In the genomic region with DNA sequence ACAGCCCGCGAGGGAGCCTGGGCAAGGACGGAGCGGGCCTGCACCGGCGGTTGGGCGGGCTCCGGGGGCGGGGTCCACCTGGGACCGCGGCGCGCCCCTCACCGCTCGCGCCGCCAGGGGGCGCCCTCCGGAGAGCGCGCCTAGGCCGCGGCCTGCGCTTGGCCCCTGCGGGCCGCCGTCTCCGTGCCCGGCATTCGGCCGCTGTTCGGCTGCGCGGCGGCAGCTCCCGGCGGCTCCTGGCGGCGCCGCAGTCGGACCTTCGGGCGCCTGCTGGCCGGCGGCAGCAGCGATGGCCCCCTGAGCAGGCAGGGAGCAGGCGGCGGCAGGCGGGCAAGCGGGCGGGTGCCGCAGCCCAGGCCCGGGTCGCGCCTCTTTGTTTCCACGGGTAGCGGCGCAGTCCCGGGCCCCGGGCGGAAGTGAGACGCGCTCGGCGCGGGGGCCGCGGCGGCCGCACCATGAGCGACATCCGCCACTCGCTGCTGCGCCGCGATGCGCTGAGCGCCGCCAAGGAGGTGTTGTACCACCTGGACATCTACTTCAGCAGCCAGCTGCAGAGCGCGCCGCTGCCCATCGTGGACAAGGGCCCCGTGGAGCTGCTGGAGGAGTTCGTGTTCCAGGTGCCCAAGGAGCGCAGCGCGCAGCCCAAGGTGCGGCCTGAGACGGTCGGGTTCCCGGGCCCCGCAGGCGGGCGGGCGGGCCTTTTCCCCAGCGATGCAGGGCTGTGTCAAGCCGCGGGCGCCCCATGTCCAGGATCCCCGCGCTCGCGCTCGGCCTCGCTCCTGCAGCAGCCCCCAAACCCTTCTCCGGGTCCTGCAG, we compare ENCODE assay signal across 7 cellular contexts. TPM values are rescaled to one million over a fixed set of nuclear protein-coding genes. Genes with fewer than 3 reads are reported as not detected.
DNase-seq lines count a peak whose midpoint lies in the region; ATAC-seq, FAIRE-seq and TF ChIP-seq lines count a peak whose summit lies in the region.

TSS of gene INTS15 (plus strand) at position 193 of the 816 bp plus-strand sequence. CDS start at position 456, 263 bp downstream.

- no peaks in the 10 kb centered on the region for H3K9me3 Mint-ChIP-seq in astrocyte (ENCODE audit: unreplicated experiment)

- peak within 1 kb of the TSS; percentile 96 for H3K4me3 Mint-ChIP-seq in astrocyte (ENCODE audit: unreplicated experiment)

- H4K20me1 ChIP-seq in astrocyte (ENCODE audit: insufficient read depth, low read length) = peaks cover 10% of the 10 kb centered on the region

- DNase-seq in NCI-H1105 (lab: John Stamatoyannopoulos, UW) (peak; percentile 79), T-helper 22 cell (ENCODE audit: low read depth) (peak; percentile 66), astrocyte (ENCODE audit: low read depth) (peak; percentile 62), hippocampal formation (lab: John Stamatoyannopoulos, UW) (peak; percentile 57 to 66), sciatic nerve (ENCODE audit: low spot score) (peak; percentile 82)

- ATAC-seq in GM18498 (IDR thresholded peaks at IDR 0.05; ENCODE audit: unreplicated experiment) (peak; percentile 90), HG02678 (IDR thresholded peaks at IDR 0.05; ENCODE audit: unreplicated experiment) (peak; percentile 86), sciatic nerve (peak; percentile 92)

- H3K4me1 ChIP-seq in astrocyte (ENCODE audit: insufficient read depth, low read length) = peaks cover 12% of the 10 kb centered on the region

- peak; percentile 31 for TF ChIP-seq CTCF in astrocyte (IDR thresholded peaks at IDR 0.05; ENCODE audit: insufficient read depth, low read depth, low read length)

- peak within 1 kb of the TSS; percentile 53 for H3K27ac ChIP-seq in astrocyte (ENCODE audit: low read depth, low read length)

- H3K36me3 Mint-ChIP-seq in astrocyte (ENCODE audit: low read depth, unreplicated experiment) = peaks cover 10% of the 10 kb centered on the region

- no peak for FAIRE-seq in astrocyte (lab: Jason Lieb, UNC)

- H3K27me3 Mint-ChIP-seq in astrocyte (ENCODE audit: low read depth, unreplicated experiment) = no peaks in the 10 kb centered on the region

- H2AFZ ChIP-seq in astrocyte (ENCODE audit: low read depth, low read length) = peak within 1 kb of the TSS; percentile 97

- H3K36me3 ChIP-seq in astrocyte (ENCODE audit: insufficient read depth, low read length) = peaks cover 8% of the 10 kb centered on the region

- peak within 1 kb of the TSS; percentile 88 for H3K9ac ChIP-seq in astrocyte (ENCODE audit: low read length)

- no peaks in the 10 kb centered on the region for H3K27me3 ChIP-seq in astrocyte (ENCODE audit: insufficient read depth, low read length)

- H3K4me3 ChIP-seq in astrocyte (ENCODE audit: insufficient read depth, low read depth, low read length) = peak within 1 kb of the TSS; percentile 86

- intact Hi-C loops in sciatic nerve (cut with DNase I) = no loop called here

- peak within 1 kb of the TSS; percentile 91 for H3K27ac Mint-ChIP-seq in astrocyte (ENCODE audit: unreplicated experiment)

- H3K4me2 ChIP-seq in astrocyte (ENCODE audit: low read length) = peak within 1 kb of the TSS; percentile 99

- H3K9me3 ChIP-seq in astrocyte (ENCODE audit: insufficient read depth, low read depth, low read length) = no peaks in the 10 kb centered on the region

- peaks cover 4% of the 10 kb centered on the region for H3K4me1 Mint-ChIP-seq in astrocyte (ENCODE audit: low read depth, unreplicated experiment)

- peaks cover 21% of the 10 kb centered on the region for H3K79me2 ChIP-seq in astrocyte (ENCODE audit: insufficient read depth, low read length)

RNA-seq across cellular contexts. Expression of gene INTS15, which starts in this region (rescaled TPM):
- total RNA-seq in astrocyte = 18.6 and 20.9 TPM in 2 replicates
- 26.7 TPM for total RNA-seq in sciatic nerve

Comparison
In these comparisons a context has a peak if more than half of its experiments do, and no peak if none do; other contexts are left out.
1. Peak in every context shown above with its lines: DNase-seq, ATAC-seq, H3K4me3 ChIP-seq and H3K27ac ChIP-seq.